In the genomic region with DNA sequence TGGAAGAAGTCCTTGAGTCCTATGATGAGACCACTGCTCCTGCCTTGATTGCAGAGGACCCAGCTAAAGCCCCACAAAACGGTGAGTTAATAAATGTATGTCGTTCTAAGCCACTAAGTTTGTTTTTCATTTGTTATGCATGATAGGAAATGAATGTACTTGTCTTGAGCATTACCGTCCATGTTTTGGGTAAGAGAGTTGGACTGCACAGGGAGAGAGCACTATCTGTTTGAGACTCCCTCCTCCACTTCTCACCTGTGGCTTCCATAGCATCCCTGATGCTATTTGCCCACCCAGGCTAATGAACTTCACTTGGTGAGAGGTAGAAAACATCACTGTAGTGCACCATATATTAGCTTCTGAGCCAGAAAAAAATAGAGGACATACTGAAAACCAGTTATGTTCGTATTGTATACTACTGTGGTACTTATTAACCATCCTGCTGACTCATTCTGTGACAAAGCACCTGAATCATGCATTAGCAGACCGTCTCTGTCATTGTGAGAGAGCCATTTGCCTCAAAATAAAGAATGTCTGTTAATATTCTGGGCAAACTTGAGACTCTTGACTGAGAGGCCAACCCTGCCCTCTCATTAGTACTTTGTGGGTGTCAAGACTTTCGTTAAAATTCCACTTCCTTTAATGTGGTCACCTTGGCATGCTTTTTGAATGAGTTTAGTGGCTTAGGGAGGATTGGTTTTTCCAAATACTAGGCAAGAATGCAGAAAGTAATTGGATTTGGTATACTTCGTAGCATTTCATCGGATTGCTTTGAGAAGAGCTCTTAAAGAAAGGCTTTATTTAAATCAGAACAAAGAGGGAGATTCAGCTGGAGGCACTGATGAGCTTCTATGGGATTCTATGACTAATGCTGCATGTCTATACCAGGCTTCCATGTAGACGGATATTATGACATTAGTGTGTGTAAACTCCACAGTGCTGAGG, we compare ENCODE assay signal across 8 cellular contexts.
A peak's percentile ranks its signal among the peaks of the same experiment; 100 is the strongest.
DNase-seq lines count a peak whose midpoint lies in the region; ATAC-seq and TF ChIP-seq lines count a peak whose summit lies in the region.

No MANE protein-coding gene starts in this region.

- TF ChIP-seq CTCF in lung (IDR thresholded peaks at IDR 0.05; ENCODE audit: control extremely low read depth, extremely low read depth) = no peak
- TF ChIP-seq CTCF in OCI-LY7 (conservative IDR thresholded peaks at IDR 0.05; ENCODE audit: low read length) = no peak

- H3K4me2 ChIP-seq in OCI-LY7 (ENCODE audit: low read length) = no peak overlapping the region

- H3K27me3 Mint-ChIP-seq in activated CD4-positive, alpha-beta T cell treated with anti-CD3 and anti-CD28 coated beads, Interleukin-2, amount 10 ng/mL, durations not matched to agents 24 days and 14 days = no peaks in the 10 kb centered on the region

- no peaks in the 10 kb centered on the region for H3K27me3 ChIP-seq in lung (ENCODE audit: control insufficient read depth, insufficient read depth)

- no peaks in the 10 kb centered on the region for H3K36me3 Mint-ChIP-seq in activated CD4-positive, alpha-beta T cell treated with anti-CD3 and anti-CD28 coated beads, Interleukin-2, amount 10 ng/mL, durations not matched to agents 24 days and 14 days (ENCODE audit: low read depth)

- H3K9me2 ChIP-seq in OCI-LY7 (ENCODE audit: insufficient read depth, low read length) = no peaks in the 10 kb centered on the region

- POLR2A ChIA-PET in OCI-LY7 (lab: Charles Lee) = interaction anchor here (0.6 to 1.0 kb wide), 2 partner anchors 56 to 111 kb away, joined by 3 read pairs; no protein-coding TSS in a partner anchor

- intact Hi-C loops in OCI-LY7 (cut with micrococcal nuclease; ENCODE audit: unreplicated experiment) = no loop called here
- intact Hi-C loops in activated CD4-positive, alpha-beta T cell treated with anti-CD3 and anti-CD28 coated beads, Interleukin-2, amount 10 ng/mL, durations not matched to agents 24 days and 14 days (cut with micrococcal nuclease) = no loop called here

- H3K36me3 ChIP-seq in lung (ENCODE audit: control insufficient read depth in 2 of 2, insufficient read depth in 2 of 2, low read length in 2 of 2) (no peaks in the 10 kb centered on the region), OCI-LY7 (ENCODE audit: insufficient read depth, low read length) (no peaks in the 10 kb centered on the region)

- no peak overlapping the region for H3K27ac Mint-ChIP-seq in activated CD4-positive, alpha-beta T cell treated with anti-CD3 and anti-CD28 coated beads, Interleukin-2, amount 10 ng/mL, durations not matched to agents 24 days and 14 days

- H3K79me2 ChIP-seq in OCI-LY7 (ENCODE audit: insufficient read depth, low read depth, low read length) = no peaks in the 10 kb centered on the region

- peak; percentile 95 for ATAC-seq in GM18511 (IDR thresholded peaks at IDR 0.05; ENCODE audit: unreplicated experiment)
- ATAC-seq in lung (ENCODE audit: insufficient read depth, low FRiP score) = peak; percentile 2

- H4K20me1 ChIP-seq in OCI-LY7 (ENCODE audit: insufficient read depth, low read length) = no peaks in the 10 kb centered on the region

- peaks cover 2% of the 10 kb centered on the region for H3K4me1 Mint-ChIP-seq in activated CD4-positive, alpha-beta T cell treated with anti-CD3 and anti-CD28 coated beads, Interleukin-2, amount 10 ng/mL, durations not matched to agents 24 days and 14 days

- CTCF ChIA-PET in OCI-LY7 (lab: Charles Lee; ENCODE audit: unreplicated experiment) = no interaction called here

- H3K4me3 Mint-ChIP-seq in activated CD4-positive, alpha-beta T cell treated with anti-CD3 and anti-CD28 coated beads, Interleukin-2, amount 10 ng/mL, durations not matched to agents 24 days and 14 days = no peak overlapping the region

- BruUV-seq in OCI-LY7 (replicated peaks; lab: Mats Ljungman, UMichigan) = no TSS peak

- H3K4me1 ChIP-seq in lung (ENCODE audit: control insufficient read depth in 2 of 2, insufficient read depth in 2 of 2, low read length in 2 of 2) (no peaks in the 10 kb centered on the region), OCI-LY7 (ENCODE audit: insufficient read depth, low read length, poor library complexity, severe bottlenecking) (peaks cover 7% of the 10 kb centered on the region)

- 55 to 57% methylated on average over 9 of the region's 9 CpGs for WGBS in lung, 2 donors

- H3K9me3 ChIP-seq in lung (ENCODE audit: control insufficient read depth in 2 of 2, insufficient read depth in 1 of 2, low read length in 1 of 2) (no peaks in the 10 kb centered on the region), OCI-LY7 (ENCODE audit: low read length) (no peaks in the 10 kb centered on the region)

- no peaks in the 10 kb centered on the region for H3K9me3 Mint-ChIP-seq in activated CD4-positive, alpha-beta T cell treated with anti-CD3 and anti-CD28 coated beads, Interleukin-2, amount 10 ng/mL, durations not matched to agents 24 days and 14 days

- DNase-seq in H4 (ENCODE audit: low spot score) = peak; percentile 32
- peak; percentile 76 for DNase-seq in M059J (ENCODE audit: low read depth)
- DNase-seq in lung (ENCODE audit: low spot score) = no peak
- no peak for DNase-seq in AG08396 (ENCODE audit: low spot score)
- DNase-seq in NCI-H1417 treated with DMSO at 0.1 percent for 48 hours (lab: John Stamatoyannopoulos, UW) = no peak
- DNase-seq in OCI-LY7 (ENCODE audit: low spot score) = no peak
- DNase-seq in activated CD4-positive, alpha-beta T cell treated with anti-CD3 and anti-CD28 coated beads, Interleukin-2, amount 10 ng/mL, durations not matched to agents 24 days and 14 days = no peak

- H3K27ac ChIP-seq in lung (ENCODE audit: low read depth in 1 of 2, low read length in 1 of 2) (no peak overlapping the region), OCI-LY7 (ENCODE audit: low read depth, low read length, poor library complexity, severe bottlenecking) (no peak overlapping the region)

- H2AFZ ChIP-seq in OCI-LY7 (ENCODE audit: low read length) = no peak overlapping the region

- H3K4me3 ChIP-seq in lung (no peak overlapping the region), OCI-LY7 (ENCODE audit: low read depth, low read length, poor library complexity, severe bottlenecking) (no peak overlapping the region)

Comparison
In these comparisons a context has a peak if more than half of its experiments do, and no peak if none do; other contexts are left out.
1. DNase-seq: peak in H4 (single experiment) and M059J (single experiment); none in lung (single experiment), AG08396 (single experiment), NCI-H1417 treated with DMSO at 0.1 percent for 48 hours (single experiment), OCI-LY7 (single experiment) and activated CD4-positive, alpha-beta T cell treated with anti-CD3 and anti-CD28 coated beads, Interleukin-2, amount 10 ng/mL, durations not matched to agents 24 days and 14 days (single experiment).